In genomic region chr2:32284321-32284720, GRCh38 we compare ENCODE assay signal across 12 cellular contexts. TPM values are rescaled to one million over a fixed set of nuclear protein-coding genes. Genes with fewer than 3 reads are reported as not detected.
DNase-seq lines count a peak whose midpoint lies in the region; ATAC-seq, FAIRE-seq and TF ChIP-seq lines count a peak whose summit lies in the region.
"Had no signal": no experiment of that assay in that cellular context is flagged by ENCODE, and none has a peak within 500 bp of the region (broad histone marks: within the 10 kb centered on the region; RNA-seq: fewer than 3 reads in every experiment).

No MANE protein-coding gene starts in this region.

- peaks cover 9% of the 10 kb centered on the region for H3K79me2 ChIP-seq in GM12878 (ENCODE audit: control insufficient read depth, insufficient read depth, low read length)

- H3K36me3 ChIP-seq in GM12878 (ENCODE audit: control insufficient read depth in 2 of 2, insufficient read depth in 2 of 2, low read length in 1 of 2) (peaks cover 0 to 4% of the 10 kb centered on the region in 2 experiments; a peak in 1 of 4 replicates), right lobe of liver (no peaks in the 10 kb centered on the region)

- DNase-seq in NOMO-1 treated with DMSO at 0.1 percent for 48 hours (lab: John Stamatoyannopoulos, UW; ENCODE audit: unreplicated experiment) (peak; percentile 5), NOMO-1 treated with dmso at 0.1 percent for 144 hours (lab: John Stamatoyannopoulos, UW; ENCODE audit: unreplicated experiment) (no peak), HCEC 1CT (peak; percentile 49), GM12878 (ENCODE audit: low read depth, low spot score) (no peak), right lobe of liver (no peak), lower leg skin (ENCODE audit: low spot score in 2 of 2) (no peak), DMS53 treated with DMSO at 0.1 percent for 48 hours (lab: John Stamatoyannopoulos, UW; ENCODE audit: unreplicated experiment) (no peak)
- DNase-seq: anterior cingulate cortex, sigmoid colon, tibial artery had no signal

- no peak overlapping the region for H3K4me2 ChIP-seq in GM12878 (ENCODE audit: control insufficient read depth, insufficient read depth)

- TF ChIP-seq EP300 in GM12878 (IDR thresholded peaks at IDR 0.05; ENCODE audit: borderline replicate concordance in 1 of 2, control insufficient read depth in 1 of 2, low read depth in 2 of 2, low read length in 2 of 2), result no peak

- POLR2A ChIA-PET in GM12878 (lab: Charles Lee), result interaction anchor here (0.5 kb wide), 1 partner anchor 43 kb away, joined by 4 read pairs; no protein-coding TSS in a partner anchor

- H4K20me1 ChIP-seq in GM12878 (ENCODE audit: control insufficient read depth, insufficient read depth), result no peaks in the 10 kb centered on the region

- no peak for TF ChIP-seq POLR2A in GM12878 (IDR thresholded peaks at IDR 0.05; ENCODE audit: low read depth, low read length)
- no peak for TF ChIP-seq POLR2A in right lobe of liver (IDR thresholded peaks at IDR 0.05)
- TF ChIP-seq POLR2A in lower leg skin (IDR thresholded peaks at IDR 0.05), result no peak

- intact Hi-C loops in GM12878 (cut with micrococcal nuclease; ENCODE audit: unreplicated experiment) (no loop called here), right lobe of liver (cut with DNase I) (no loop called here), lower leg skin (cut with DNase I; ENCODE audit: low total_unique reads) (no loop called here)

- CTCF ChIA-PET in GM12878 (lab: Yijun Ruan, JAX), result interaction anchor here (0.6 kb wide), 1 partner anchor 12 kb away, joined by 4 read pairs; no protein-coding TSS in a partner anchor

- H3K27me3 ChIP-seq in GM12878 (replicated peaks in 1 of 2; ENCODE audit: control insufficient read depth in 2 of 2, insufficient read depth in 2 of 2, low read length in 1 of 2) (no peaks in the 10 kb centered on the region), right lobe of liver (no peaks in the 10 kb centered on the region)
- H3K27me3 ChIP-seq: sigmoid colon, tibial artery had no signal

- H3K4me1 ChIP-seq in GM12878 (ENCODE audit: control insufficient read depth, insufficient read depth, low read length) (no peaks in the 10 kb centered on the region), right lobe of liver (peaks cover 0 to 5% (median 1%) of the 10 kb centered on the region in 4 donors)

- no peak for TF ChIP-seq RAD21 in GM12878 (IDR thresholded peaks at IDR 0.05; ENCODE audit: insufficient read depth, low read depth, low read length)

- RAD21 ChIA-PET in GM12878 (lab: Charles Lee; ENCODE audit: unreplicated experiment), result no interaction called here

- H3K4me3 ChIP-seq in GM12878 (no peak overlapping the region), right lobe of liver (no peak overlapping the region), lower leg skin (ENCODE audit: low read depth, poor library complexity, severe bottlenecking) (no peak overlapping the region)
- H3K4me3 ChIP-seq: sigmoid colon, tibial artery had no signal

- SMC1A ChIA-PET in GM12878 (lab: Charles Lee; ENCODE audit: uncharacterized antibody, unreplicated experiment), result no interaction called here

- WGBS in GM12878 (ENCODE audit: insufficient coverage, insufficient replicate concordance, low lambda C conversion rate, missing lambda C conversion rate), result 58% methylated on average over 2 of the region's 2 CpGs
- 70% methylated on average over 2 of the region's 2 CpGs for WGBS in right lobe of liver (ENCODE audit: insufficient coverage, low coverage, low lambda C conversion rate, missing lambda C conversion rate)
- WGBS in lower leg skin, 2 donors, result 76 to 83% methylated on average over 2 of the region's 2 CpGs

- FAIRE-seq in GM12878 (lab: Jason Lieb, UNC), result no peak
- FAIRE-seq: A204.1 had no signal

- peak; percentile 78 for ATAC-seq in GM12878
- peak in 3 of 4 donors; percentile 37 to 44 (median 42) for ATAC-seq in right lobe of liver
- ATAC-seq in GM18520 (IDR thresholded peaks at IDR 0.05; ENCODE audit: unreplicated experiment), result no peak

- TF ChIP-seq CTCF in GM12878 (IDR thresholded peaks at IDR 0.05 in 2 of 3, conservative IDR thresholded peaks at IDR 0.05 in 1 of 3; ENCODE audit: control insufficient read depth in 2 of 3, extremely low read depth in 1 of 3, insufficient read depth in 1 of 3, low read depth in 3 of 3, low read length in 3 of 3), result no peak
- TF ChIP-seq CTCF in right lobe of liver (IDR thresholded peaks at IDR 0.05), result no peak
- TF ChIP-seq CTCF in lower leg skin (IDR thresholded peaks at IDR 0.05), result no peak

- H3K27ac ChIP-seq in GM12878 (ENCODE audit: control insufficient read depth, insufficient read depth) (no peak overlapping the region), right lobe of liver (no peak overlapping the region)
- H3K27ac ChIP-seq: sigmoid colon, tibial artery had no signal

- BruUV-seq in GM12878 (replicated peaks; lab: Mats Ljungman, UMichigan), result TSS peak; percentile 12

- no peak overlapping the region for H3K9ac ChIP-seq in GM12878 (ENCODE audit: control insufficient read depth, insufficient read depth, low read length)

- H3K9me3 ChIP-seq in GM12878 (replicated peaks; ENCODE audit: control insufficient read depth, insufficient read depth, low read length), result no peaks in the 10 kb centered on the region; the same call in 2 of the 3 replicates
- H3K9me3 ChIP-seq in right lobe of liver, result no peaks in the 10 kb centered on the region
- H3K9me3 ChIP-seq: sigmoid colon, tibial artery had no signal

- no peak overlapping the region for H2AFZ ChIP-seq in GM12878 (ENCODE audit: control insufficient read depth, low read depth, low read length)

- in situ Hi-C loops in GM12878 (cut with MboI), result no loop called here

TF ChIP-seq in GM12878, 131 proteins besides CTCF, POLR2A, EP300 and RAD21:
- TF ChIP-seq SIX5 (IDR thresholded peaks at IDR 0.05; ENCODE audit: low read depth, low read length, severe bottlenecking) (no peak), ATF2 (IDR thresholded peaks at IDR 0.05; ENCODE audit: low read length) (no peak)

RNA-seq across cellular contexts. Expression of gene YIPF4, which starts 6.6 kb away (rescaled TPM):
- 33.2 and 38.3 TPM in 2 replicates for total RNA-seq in GM12878 (2013; cell fraction: nucleolus; rRNA removed)
- 7.7 and 10.8 TPM in 2 replicates for total RNA-seq in GM12878 (2014; rRNA removed)
- total RNA-seq in GM12878 (2014; rRNA removed; fragmentation: Illumina TruSeq; extraction: Trizol), result 10.4 and 13.9 TPM in 2 replicates
- total RNA-seq in GM12878 (2021), result 28.1 and 31.4 TPM in 2 replicates
- 12.9 TPM for polyA plus RNA-seq in GM12878 (2011; ENCODE audit: low read depth)
- polyA plus RNA-seq in GM12878 (2011; rRNA removed), result 16.4 and 34.6 TPM in 2 replicates
- polyA plus RNA-seq in GM12878 (2011; cell fraction: cytosol; rRNA removed), result 2.2 and 3.5 TPM in 2 replicates
- 2.0 and 3.7 TPM in 2 replicates for polyA plus RNA-seq in GM12878 (2011; cell fraction: nucleus; rRNA removed)
- polyA plus RNA-seq in GM12878 (2012), result 16.4 and 17.8 TPM in 2 replicates
- 10.8 and 15.0 TPM in 2 replicates for polyA plus RNA-seq in GM12878 (2014; fragmentation: Illumina TruSeq; extraction: Trizol)
- polyA plus RNA-seq in GM12878 (2014; fragmentation: Nextera tagmentation; extraction: Ambion mirVana), result 10 to 100 TPM in 1 of 2 experiments, 1 to 10 TPM in 1; 2.8 to 11.4 TPM
- 6.7 and 10.6 TPM in 2 replicates for polyA plus RNA-seq in GM12878 (2014; rRNA removed)
- 10 to 100 TPM; 57.0 to 60.4 TPM for polyA plus RNA-seq in GM12878 (2016; fragmentation: Nextera tagmentation; extraction: Ambion mirVana)
- 2.0 and 4.4 TPM in 2 replicates for polyA minus RNA-seq in GM12878 (2011; rRNA and poly(A)+ RNA removed)
- 2.5 and 3.7 TPM in 2 replicates for polyA minus RNA-seq in GM12878 (2011; cell fraction: cytosol; rRNA and poly(A)+ RNA removed)
- polyA minus RNA-seq in GM12878 (2011; cell fraction: nucleus; rRNA and poly(A)+ RNA removed), result 1.8 and 4.0 TPM in 2 replicates
- 10 to 100 TPM in 5 of 6 experiments, 1 to 10 TPM in 1; 8.8 to 49.3 (median 29.9) TPM for total RNA-seq in right lobe of liver
- 10 to 100 TPM; 14.7 to 29.9 (median 19.7) TPM for total RNA-seq in lower leg skin

RNA-seq across cellular contexts. Expression of gene NLRC4, which starts 19.6 kb away (rescaled TPM):
- total RNA-seq in GM12878 (2013; cell fraction: nucleolus; rRNA removed), result 0.21 and 0.22 TPM in 2 replicates
- total RNA-seq in GM12878 (2014; rRNA removed), result 0.33 and 0.45 TPM in 2 replicates
- total RNA-seq in GM12878 (2014; rRNA removed; fragmentation: Illumina TruSeq; extraction: Trizol), result 0.51 and 0.58 TPM in 2 replicates
- 0.40 and 0.54 TPM in 2 replicates for total RNA-seq in GM12878 (2021)
- 0.43 TPM for polyA plus RNA-seq in GM12878 (2011; ENCODE audit: low read depth)
- polyA plus RNA-seq in GM12878 (2011; rRNA removed), result 0.01 and 0.03 TPM in 2 replicates
- 0.01 TPM in 1 of 2 replicates, not detected in the other for polyA plus RNA-seq in GM12878 (2011; cell fraction: cytosol; rRNA removed)
- polyA plus RNA-seq in GM12878 (2011; cell fraction: nucleus; rRNA removed), result not detected in 2 replicates
- polyA plus RNA-seq in GM12878 (2012), result 0.53 and 0.56 TPM in 2 replicates
- 0.38 and 0.54 TPM in 2 replicates for polyA plus RNA-seq in GM12878 (2014; fragmentation: Illumina TruSeq; extraction: Trizol)
- polyA plus RNA-seq in GM12878 (2014; fragmentation: Nextera tagmentation; extraction: Ambion mirVana), result under 1 TPM; 0.26 to 0.40 TPM
- 0.18 and 0.41 TPM in 2 replicates for polyA plus RNA-seq in GM12878 (2014; rRNA removed)
- under 1 TPM; 0.09 to 0.40 TPM for polyA plus RNA-seq in GM12878 (2016; fragmentation: Nextera tagmentation; extraction: Ambion mirVana)
- not detected in 2 replicates for polyA minus RNA-seq in GM12878 (2011; rRNA and poly(A)+ RNA removed)
- not detected in 2 replicates for polyA minus RNA-seq in GM12878 (2011; cell fraction: cytosol; rRNA and poly(A)+ RNA removed)
- polyA minus RNA-seq in GM12878 (2011; cell fraction: nucleus; rRNA and poly(A)+ RNA removed), result not detected in 2 replicates
- total RNA-seq in right lobe of liver, result 1 to 10 TPM in 2 of 6 experiments, under 1 TPM in 4; 0.56 to 1.9 (median 0.81) TPM
- 1 to 10 TPM in 1 of 4 donors, under 1 TPM in 3; 0.20 to 1.1 (median 0.57) TPM for total RNA-seq in lower leg skin

Comparison
In these comparisons a context has a peak if more than half of its experiments do, and no peak if none do; other contexts are left out.
1. DNase-seq: peak in NOMO-1 treated with DMSO at 0.1 percent for 48 hours (single experiment) and HCEC 1CT (single experiment); none in NOMO-1 treated with dmso at 0.1 percent for 144 hours (single experiment), GM12878 (single experiment), right lobe of liver (0 of 3), lower leg skin (0 of 2) and DMS53 treated with DMSO at 0.1 percent for 48 hours (single experiment).